10 cellular contexts compared by ENCODE assay signal in the genomic region with DNA sequence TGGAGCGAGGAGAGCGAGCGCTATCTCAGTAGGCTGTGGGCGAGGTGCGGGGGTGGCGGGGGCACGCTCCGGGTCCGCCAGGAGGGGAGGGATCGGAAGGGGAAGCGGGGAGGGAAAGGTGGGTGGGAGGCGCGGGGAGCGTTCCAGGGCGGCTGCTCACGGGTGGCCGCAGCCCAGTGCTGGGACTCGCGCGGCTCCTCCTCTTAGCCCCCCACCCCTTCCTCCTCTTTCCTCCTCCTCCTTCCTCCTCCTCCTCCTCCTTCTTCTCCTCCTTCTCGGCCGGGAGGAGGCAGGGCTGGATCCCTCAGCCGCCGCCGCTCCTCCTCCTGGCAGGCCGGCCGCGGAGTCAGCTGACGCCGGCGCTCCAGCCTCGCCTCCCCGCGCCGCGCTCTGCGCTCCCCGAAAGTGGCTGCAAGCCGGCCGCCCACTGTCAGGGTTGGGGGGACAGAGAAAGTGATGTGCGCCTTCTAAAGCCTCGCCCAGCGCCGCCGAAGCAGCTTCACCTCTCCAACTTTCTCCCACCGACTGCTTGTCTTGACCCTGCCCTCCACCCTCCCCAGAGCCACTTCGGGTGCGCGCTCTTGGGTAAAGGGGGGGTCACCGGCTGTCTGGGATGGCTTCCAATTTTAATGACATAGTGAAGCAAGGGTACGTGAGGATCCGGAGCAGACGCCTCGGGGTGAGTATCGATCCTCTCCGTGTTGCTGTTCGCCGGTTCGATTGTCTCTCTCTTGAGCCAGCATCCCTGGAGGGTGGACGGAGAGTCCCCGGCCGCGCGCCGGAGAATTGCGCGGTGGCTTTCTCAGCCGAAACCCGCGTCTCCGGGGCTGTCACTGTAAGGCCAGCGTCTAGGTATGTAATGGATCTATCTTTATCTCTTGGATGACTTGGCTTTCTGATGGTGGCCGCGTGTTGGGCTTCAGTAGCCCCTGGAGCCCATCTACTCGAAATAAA. TPM values are rescaled to one million over a fixed set of nuclear protein-coding genes. Genes with fewer than 3 reads are reported as not detected.
DNase-seq lines count a peak whose midpoint lies in the region; FAIRE-seq and TF ChIP-seq lines count a peak whose summit lies in the region.
"Had no signal": no experiment of that assay in that cellular context is flagged by ENCODE, and none has a peak within 500 bp of the region (broad histone marks: within the 10 kb centered on the region; RNA-seq: fewer than 3 reads in every experiment).

DOK5 (plus strand) TSS at position 260 of the 954 bp plus-strand sequence; CDS start at position 614, 354 bp downstream.

- CTCF ChIA-PET in endothelial cell of umbilical vein (lab: Charles Lee): interaction anchor here (0.7 to 1.7 kb wide), 3 partner anchors 51 to 256 kb away, joined by 3 to 4 read pairs (median 3); no protein-coding TSS in a partner anchor

- H2BK12ac ChIP-seq in mesenchymal stem cell (ENCODE audit: low read length in 2 of 2): no peak within 1 kb of the TSS

- BruUV-seq in endothelial cell of umbilical vein (replicated peaks; lab: Mats Ljungman, UMichigan): no TSS peak

- FAIRE-seq in endothelial cell of umbilical vein (lab: Jason Lieb, UNC): no peak

- H3K9me1 ChIP-seq in endothelial cell of umbilical vein (replicated peaks; ENCODE audit: control insufficient read depth, extremely low read depth, insufficient read depth, low read length): no peaks in the 10 kb centered on the region

- H2BK120ac ChIP-seq in mesenchymal stem cell (ENCODE audit: low read depth, low read length): no peak within 1 kb of the TSS

- dilution Hi-C loops in endothelial cell of umbilical vein (cut with MboI; ENCODE audit: extremely low pct_ligation_motif_present, low sequenced_read_pairs): no loop called here

- H2BK15ac ChIP-seq in mesenchymal stem cell (ENCODE audit: low read depth, poor library complexity, severe bottlenecking): no peak within 1 kb of the TSS

- H3K9me3 ChIP-seq in endothelial cell of umbilical vein (replicated peaks; ENCODE audit: control insufficient read depth, insufficient read depth, low read length): no peaks in the 10 kb centered on the region
- no peaks in the 10 kb centered on the region for H3K9me3 ChIP-seq in mesenchymal stem cell (ENCODE audit: control insufficient read depth, low read length)
- H3K9me3 ChIP-seq in thymus (ENCODE audit: control insufficient read depth): no peaks in the 10 kb centered on the region

- no peaks in the 10 kb centered on the region for H3K79me1 ChIP-seq in mesenchymal stem cell (replicated peaks; ENCODE audit: low read length, poor library complexity, severe bottlenecking)

- H3K4me1 ChIP-seq in endothelial cell of umbilical vein (ENCODE audit: control insufficient read depth, extremely low read depth, insufficient read depth, low read length) (peaks cover 9% of the 10 kb centered on the region), mesenchymal stem cell (ENCODE audit: control insufficient read depth, insufficient read depth, low read depth, low read length) (peaks cover 12% of the 10 kb centered on the region), thymus (ENCODE audit: control insufficient read depth, insufficient read depth, low read length) (no peaks in the 10 kb centered on the region)

- no peak within 1 kb of the TSS for H3K4ac ChIP-seq in mesenchymal stem cell (ENCODE audit: low read depth in 1 of 2, low read length in 2 of 2)

- H3K27me3 ChIP-seq in endothelial cell of umbilical vein (ENCODE audit: control insufficient read depth in 2 of 2, insufficient read depth in 2 of 2, low read length in 2 of 2) (peaks cover 4 to 17% of the 10 kb centered on the region in 2 experiments), mesenchymal stem cell (ENCODE audit: control insufficient read depth in 1 of 2, insufficient read depth in 1 of 2, low read length in 2 of 2) (peaks cover 0 to 35% of the 10 kb centered on the region in 2 experiments), thymus (ENCODE audit: control insufficient read depth, insufficient read depth) (peaks cover 30% of the 10 kb centered on the region)

- H3K4me2 ChIP-seq in endothelial cell of umbilical vein (ENCODE audit: insufficient read depth, low read length) (peak within 1 kb of the TSS; percentile 87), mesenchymal stem cell (ENCODE audit: low read length, poor library complexity, severe bottlenecking) (peak within 1 kb of the TSS; percentile 54)

- H3K18ac ChIP-seq in mesenchymal stem cell (ENCODE audit: low read depth in 1 of 2, low read length in 2 of 2): no peak within 1 kb of the TSS

- no peaks in the 10 kb centered on the region for H3K36me3 ChIP-seq in endothelial cell of umbilical vein (ENCODE audit: control insufficient read depth in 2 of 2, extremely low read depth in 1 of 2, insufficient read depth in 2 of 2, low read length in 2 of 2)
- H3K36me3 ChIP-seq in mesenchymal stem cell (ENCODE audit: control insufficient read depth in 1 of 2, insufficient read depth in 2 of 2, low read depth in 1 of 2, low read length in 2 of 2): no peaks in the 10 kb centered on the region
- no peaks in the 10 kb centered on the region for H3K36me3 ChIP-seq in thymus (ENCODE audit: control insufficient read depth, insufficient read depth)

- H3K27ac ChIP-seq in endothelial cell of umbilical vein (ENCODE audit: insufficient read depth, low read depth, low read length): no peak within 1 kb of the TSS
- H3K27ac ChIP-seq in mesenchymal stem cell (ENCODE audit: low read length, poor library complexity, severe bottlenecking): no peak within 1 kb of the TSS
- H3K27ac ChIP-seq in thymus (ENCODE audit: low read depth): no peak within 1 kb of the TSS

- H3K4me3 ChIP-seq in endothelial cell of umbilical vein (replicated peaks in 1 of 3; ENCODE audit: insufficient read depth in 1 of 3, low read depth in 1 of 3, low read length in 3 of 3) (peak within 1 kb of the TSS; percentile 51 to 75 (median 62)), mesenchymal stem cell (ENCODE audit: insufficient read depth in 1 of 2, low read depth in 1 of 2, low read length in 2 of 2) (peak within 1 kb of the TSS; percentile 42 to 96), thymus (ENCODE audit: low read length) (peak within 1 kb of the TSS; percentile 12)

- no peak within 1 kb of the TSS for H2AK5ac ChIP-seq in mesenchymal stem cell (ENCODE audit: low read length, severe bottlenecking)

- no peak for TF ChIP-seq POLR2A in endothelial cell of umbilical vein (IDR thresholded peaks at IDR 0.05; ENCODE audit: low read depth, low read length)

- H4K20me1 ChIP-seq in endothelial cell of umbilical vein (replicated peaks; ENCODE audit: control insufficient read depth, extremely low read depth, insufficient read depth, low read length): no peaks in the 10 kb centered on the region

- intact Hi-C loops in endothelial cell of umbilical vein (cut with micrococcal nuclease): loop anchor here (1.0 to 5.0 kb wide), 4 partner anchors 83 to 268 kb away; partner anchors contain the start of gene PFDN4

- 1% methylated on average over 34 of the region's 75 CpGs for WGBS in mesenchymal stem cell
- 3% methylated on average over 75 of the region's 75 CpGs for WGBS in thymus

- H4K91ac ChIP-seq in mesenchymal stem cell (ENCODE audit: low read length): no peak within 1 kb of the TSS

- H3K79me2 ChIP-seq in endothelial cell of umbilical vein (ENCODE audit: control insufficient read depth, insufficient read depth, low read length): no peaks in the 10 kb centered on the region

- H3K23ac ChIP-seq in mesenchymal stem cell (ENCODE audit: low read length in 2 of 2): no peak within 1 kb of the TSS

- H3K9ac ChIP-seq in endothelial cell of umbilical vein (replicated peaks; ENCODE audit: extremely low read depth, insufficient read depth, low read length) (peak within 1 kb of the TSS; percentile 26), mesenchymal stem cell (ENCODE audit: low read length) (peak within 1 kb of the TSS; percentile 94)

- no peak within 1 kb of the TSS for H3K14ac ChIP-seq in mesenchymal stem cell (ENCODE audit: low read length in 2 of 2)

- H2AFZ ChIP-seq in endothelial cell of umbilical vein (ENCODE audit: low read depth, low read length): peak within 1 kb of the TSS; percentile 61
- H2AFZ ChIP-seq in mesenchymal stem cell (ENCODE audit: low read depth, low read length): no peak within 1 kb of the TSS

- TF ChIP-seq CTCF in endothelial cell of umbilical vein (IDR thresholded peaks at IDR 0.05; ENCODE audit: extremely low read depth in 1 of 2, insufficient read depth in 1 of 2, low read depth in 1 of 2, low read length in 2 of 2): no peak

- no peak within 1 kb of the TSS for H4K8ac ChIP-seq in mesenchymal stem cell (ENCODE audit: low read length)

- POLR2A ChIA-PET in endothelial cell of umbilical vein (lab: Charles Lee): no interaction called here

- DNase-seq in NCI-H1417 (lab: John Stamatoyannopoulos, UW) (peak; percentile 4 to 33 (median 11)), NCI-H1417 treated with DMSO at 0.1 percent for 48 hours (lab: John Stamatoyannopoulos, UW) (no peak), endothelial cell of umbilical vein (ENCODE audit: low read depth, low spot score) (peak; percentile 29), mesenchymal stem cell (no peak), NCI-H446 (lab: John Stamatoyannopoulos, UW) (no peak), NCI-H128 (lab: John Stamatoyannopoulos, UW; ENCODE audit: unreplicated experiment) (no peak), RKO (ENCODE audit: low spot score) (no peak)
- DNase-seq: ACHN, Kasumi-1 had no signal

- no peak within 1 kb of the TSS for H2BK5ac ChIP-seq in mesenchymal stem cell (ENCODE audit: low read depth, low read length, poor library complexity, severe bottlenecking)

TF ChIP-seq in endothelial cell of umbilical vein, 7 proteins besides CTCF, POLR2A, EP300 and RAD21:
- TF ChIP-seq EZH2 (IDR thresholded peaks at IDR 0.05; ENCODE audit: borderline replicate concordance, low read depth, low read length, severe bottlenecking): peak; percentile 42
- TF ChIP-seq FOS (IDR thresholded peaks at IDR 0.05; ENCODE audit: borderline replicate concordance, insufficient read depth, low read length): no peak
- no peak for TF ChIP-seq MAX (IDR thresholded peaks at IDR 0.05; ENCODE audit: insufficient read depth, insufficient read length)

RNA-seq across cellular contexts. Expression of gene DOK5, which starts in this region (rescaled TPM):
- 5.7 and 14.2 TPM in 2 replicates for total RNA-seq in endothelial cell of umbilical vein
- polyA plus RNA-seq in endothelial cell of umbilical vein: 3.5 TPM in 2 replicates
- polyA plus RNA-seq in endothelial cell of umbilical vein (2011; cell fraction: cytosol; rRNA removed): 4.7 and 5.5 TPM in 2 replicates
- polyA plus RNA-seq in endothelial cell of umbilical vein (2011; cell fraction: nucleus; rRNA removed): 1.6 and 2.5 TPM in 2 replicates
- 0.63 and 2.6 TPM in 2 replicates for polyA plus RNA-seq in endothelial cell of umbilical vein (2012)
- polyA minus RNA-seq in endothelial cell of umbilical vein: 2.9 and 3.2 TPM in 2 replicates
- not detected for polyA minus RNA-seq in endothelial cell of umbilical vein (2011; cell fraction: cytosol; rRNA and poly(A)+ RNA removed)
- 1.6 and 2.4 TPM in 2 replicates for polyA minus RNA-seq in endothelial cell of umbilical vein (2011; cell fraction: nucleus; rRNA and poly(A)+ RNA removed)
- polyA plus RNA-seq in mesenchymal stem cell (2013, experiment 1 of 2): not detected
- polyA plus RNA-seq in mesenchymal stem cell (2013, experiment 2 of 2): not detected
- 1.0 TPM for polyA plus RNA-seq in thymus

Comparison
In these comparisons a context has a peak if more than half of its experiments do, and no peak if none do; other contexts are left out.
1. DNase-seq: peak in NCI-H1417 (3 of 3) and endothelial cell of umbilical vein (single experiment); none in NCI-H1417 treated with DMSO at 0.1 percent for 48 hours (single experiment), mesenchymal stem cell (single experiment), NCI-H446 (0 of 2), NCI-H128 (single experiment) and RKO (single experiment).
2. H3K4me3 ChIP-seq: peak in every context shown above with its lines; median percentile 69 in mesenchymal stem cell; 62 in endothelial cell of umbilical vein; 12 in thymus.